ENCODE assay signal across 1 cellular context in genomic region chr17:82789051-82789592, GRCh38.
TF ChIP-seq lines count a peak whose summit lies in the region.

No MANE protein-coding gene starts in this region.

TF ChIP-seq in H1, 55 proteins besides CTCF, POLR2A, EP300 and RAD21:
- no peak for TF ChIP-seq KDM4A (IDR thresholded peaks at IDR 0.05; ENCODE audit: low read depth, low read length, severe bottlenecking)
- TF ChIP-seq YY1 (IDR thresholded peaks at IDR 0.05; ENCODE audit: low read depth, low read length), result no peak
- no peak for TF ChIP-seq SIX5 (IDR thresholded peaks at IDR 0.05; ENCODE audit: low read depth, low read length)
- no peak for TF ChIP-seq GTF2F1 (IDR thresholded peaks at IDR 0.05; ENCODE audit: borderline replicate concordance, low read depth, low read length)
- no peak for TF ChIP-seq E2F6 (IDR thresholded peaks at IDR 0.05)
- no peak for TF ChIP-seq CHD7 (IDR thresholded peaks at IDR 0.05; ENCODE audit: insufficient replicate concordance, low read length)
- TF ChIP-seq KDM1A (IDR thresholded peaks at IDR 0.05; ENCODE audit: borderline replicate concordance, low read length), result no peak
- TF ChIP-seq CBX8 (IDR thresholded peaks at IDR 0.05; ENCODE audit: borderline replicate concordance, low read depth, low read length), result no peak
- TF ChIP-seq CEBPB (IDR thresholded peaks at IDR 0.05; ENCODE audit: low read depth, low read length), result no peak
- no peak for TF ChIP-seq RBBP5 (IDR thresholded peaks at IDR 0.05; ENCODE audit: borderline replicate concordance, low read depth, low read length)
- TF ChIP-seq SIN3A (conservative IDR thresholded peaks at IDR 0.05 in 1 of 2, IDR thresholded peaks at IDR 0.05 in 1 of 2; ENCODE audit: low read depth in 1 of 2, low read length in 2 of 2), result no peak
- no peak for TF ChIP-seq SIRT6 (IDR thresholded peaks at IDR 0.05; ENCODE audit: low read length)
- TF ChIP-seq NANOG (IDR thresholded peaks at IDR 0.05; ENCODE audit: insufficient read depth, low read depth, low read length, poor library complexity, severe bottlenecking), result no peak
- no peak for TF ChIP-seq FOSL1 (IDR thresholded peaks at IDR 0.05; ENCODE audit: insufficient read depth, low read depth, low read length)
- no peak for TF ChIP-seq CHD2 (IDR thresholded peaks at IDR 0.05; ENCODE audit: low read length)
